ENCODE assay signal across 8 cellular contexts in the genomic region with DNA sequence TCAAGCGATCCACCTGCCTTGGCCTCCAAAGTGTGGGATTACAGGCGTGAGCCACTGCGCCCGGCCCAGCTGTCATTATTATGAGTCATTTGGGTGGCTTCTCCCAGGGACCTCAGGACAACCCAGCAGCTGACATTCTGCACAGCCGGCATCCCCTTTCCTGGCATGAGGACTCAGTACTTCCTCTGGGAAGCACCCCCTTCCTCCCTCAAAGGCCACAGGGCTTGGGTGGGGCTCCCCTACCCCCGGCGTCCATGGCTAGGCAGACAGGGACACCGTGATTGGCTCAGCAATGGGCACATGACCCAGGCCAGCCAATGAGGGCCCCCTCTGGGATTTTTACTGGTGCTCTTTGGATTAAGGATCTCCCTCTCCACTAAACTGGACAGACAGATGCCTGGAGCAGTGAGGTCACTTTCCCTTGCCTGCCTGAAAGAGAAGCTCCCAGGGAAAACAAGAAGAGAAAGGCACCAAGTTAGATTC. TPM values are rescaled to one million over a fixed set of nuclear protein-coding genes. Genes with fewer than 3 reads are reported as not detected.
DNase-seq lines count a peak whose midpoint lies in the region; ATAC-seq and TF ChIP-seq lines count a peak whose summit lies in the region.

No MANE protein-coding gene starts in this region.

- H3K36me3 ChIP-seq in ascending aorta (peaks cover 30 to 55% of the 10 kb centered on the region in 2 donors), upper lobe of right lung (peaks cover 67% of the 10 kb centered on the region)

- H3K4me3 ChIP-seq in ascending aorta, result peak overlapping the region; percentile 27 to 67
- H3K4me3 ChIP-seq in upper lobe of right lung, result no peak overlapping the region

- peak; percentile 74 for ATAC-seq in upper lobe of right lung
- ATAC-seq in GM19452 (IDR thresholded peaks at IDR 0.05; ENCODE audit: unreplicated experiment), result no peak

- intact Hi-C loops in ascending aorta (cut with DNase I), result no loop called here
- intact Hi-C loops in upper lobe of right lung (cut with DNase I), result no loop called here

- peak overlapping the region; percentile 83 to 85 for H3K27ac ChIP-seq in ascending aorta
- H3K27ac ChIP-seq in upper lobe of right lung, result peak overlapping the region; percentile 60

- H3K9me3 ChIP-seq in ascending aorta (no peaks in the 10 kb centered on the region), upper lobe of right lung (no peaks in the 10 kb centered on the region)

- H3K27me3 ChIP-seq in ascending aorta (no peaks in the 10 kb centered on the region), upper lobe of right lung (no peaks in the 10 kb centered on the region)

- H3K4me1 ChIP-seq in ascending aorta, result peaks cover 33 to 63% of the 10 kb centered on the region in 2 donors
- H3K4me1 ChIP-seq in upper lobe of right lung, result peaks cover 60% of the 10 kb centered on the region

- DNase-seq in NCI-H2196 (lab: John Stamatoyannopoulos, UW; ENCODE audit: unreplicated experiment) (peak; percentile 36), NCI-H2196 treated with DMSO at 0.1 percent for 48 hours (lab: John Stamatoyannopoulos, UW; ENCODE audit: unreplicated experiment) (no peak), ascending aorta (ENCODE audit: low spot score in 2 of 2) (peak; percentile 62 to 88), iris pigment epithelial cell (ENCODE audit: low read depth) (peak; percentile 74), upper lobe of right lung (no peak), NCI-H345 treated with DMSO at 0.1 percent for 48 hours (lab: John Stamatoyannopoulos, UW; ENCODE audit: unreplicated experiment) (no peak)
- no peak for DNase-seq in activated CD4-positive, alpha-beta T cell treated with anti-CD3 and anti-CD28 coated beads for 4 hours

- TF ChIP-seq CTCF in ascending aorta (IDR thresholded peaks at IDR 0.05) (no peak), upper lobe of right lung (IDR thresholded peaks at IDR 0.05) (no peak)

RNA-seq across cellular contexts. Expression of gene KANK2, which starts 6.0 kb away (rescaled TPM):
- total RNA-seq in ascending aorta (572 TPM), upper lobe of right lung (268 TPM)

RNA-seq across cellular contexts. Expression of gene SPC24, which starts 35.7 kb away (rescaled TPM):
- total RNA-seq in ascending aorta, result 1.1 TPM
- total RNA-seq in upper lobe of right lung, result 1.1 TPM

RNA-seq across cellular contexts. Expression of gene ANGPTL8, which starts 48.1 kb away (rescaled TPM):
- total RNA-seq in ascending aorta (not detected), upper lobe of right lung (not detected)

Comparison
In these comparisons a context has a peak if more than half of its experiments do, and no peak if none do; other contexts are left out.
1. DNase-seq: peak in NCI-H2196 (single experiment), ascending aorta (2 of 2) and iris pigment epithelial cell (single experiment); none in NCI-H2196 treated with DMSO at 0.1 percent for 48 hours (single experiment), upper lobe of right lung (single experiment), NCI-H345 treated with DMSO at 0.1 percent for 48 hours (single experiment) and activated CD4-positive, alpha-beta T cell treated with anti-CD3 and anti-CD28 coated beads for 4 hours (0 of 2).